ENCODE assay signal across 8 cellular contexts in genomic region chr16:66324785-66325184, GRCh38. TPM values are rescaled to one million over a fixed set of nuclear protein-coding genes. Genes with fewer than 3 reads are reported as not detected.
DNase-seq lines count a peak whose midpoint lies in the region; ATAC-seq and TF ChIP-seq lines count a peak whose summit lies in the region.

No MANE protein-coding gene starts in this region.

- no peak overlapping the region for H3K4me3 Mint-ChIP-seq in activated T-cell treated with anti-CD3 and anti-CD28 coated beads, Interleukin-2, amount 50 U/mL, for 24 hours
- H3K4me3 Mint-ChIP-seq in natural killer cell treated with Interleukin-12 subunit alpha and Interleukin-12 subunit beta and Interleukin-15 and Interleukin-18, amount 100 ng/mL, for 72 hours = no peak overlapping the region

- H3K4me3 ChIP-seq in AG04449 (ENCODE audit: low read depth, low read length) = no peak overlapping the region
- no peak overlapping the region for H3K4me3 ChIP-seq in RWPE2 (ENCODE audit: severe bottlenecking)
- H3K4me3 ChIP-seq in foreskin fibroblast (ENCODE audit: low read depth in 1 of 2, low read length in 2 of 2) = no peak overlapping the region

- no peaks in the 10 kb centered on the region for H3K9me3 Mint-ChIP-seq in activated T-cell treated with anti-CD3 and anti-CD28 coated beads, Interleukin-2, amount 50 U/mL, for 24 hours
- no peaks in the 10 kb centered on the region for H3K9me3 Mint-ChIP-seq in natural killer cell treated with Interleukin-12 subunit alpha and Interleukin-12 subunit beta and Interleukin-15 and Interleukin-18, amount 100 ng/mL, for 72 hours

- no peaks in the 10 kb centered on the region for H3K4me1 Mint-ChIP-seq in activated T-cell treated with anti-CD3 and anti-CD28 coated beads, Interleukin-2, amount 50 U/mL, for 24 hours (ENCODE audit: low read depth)
- H3K4me1 Mint-ChIP-seq in natural killer cell treated with Interleukin-12 subunit alpha and Interleukin-12 subunit beta and Interleukin-15 and Interleukin-18, amount 100 ng/mL, for 72 hours (ENCODE audit: low read depth in 2 of 2) = no peaks in the 10 kb centered on the region

- no peak overlapping the region for H3K27ac Mint-ChIP-seq in activated T-cell treated with anti-CD3 and anti-CD28 coated beads, Interleukin-2, amount 50 U/mL, for 24 hours
- H3K27ac Mint-ChIP-seq in natural killer cell treated with Interleukin-12 subunit alpha and Interleukin-12 subunit beta and Interleukin-15 and Interleukin-18, amount 100 ng/mL, for 72 hours = no peak overlapping the region

- POLR2A ChIA-PET in AG04449 (lab: Yijun Ruan, JAX) = no interaction called here

- H3K9me3 ChIP-seq in RWPE2 (ENCODE audit: severe bottlenecking) = no peaks in the 10 kb centered on the region

- H3K27me3 Mint-ChIP-seq in activated T-cell treated with anti-CD3 and anti-CD28 coated beads, Interleukin-2, amount 50 U/mL, for 24 hours = peaks cover 10% of the 10 kb centered on the region
- H3K27me3 Mint-ChIP-seq in natural killer cell treated with Interleukin-12 subunit alpha and Interleukin-12 subunit beta and Interleukin-15 and Interleukin-18, amount 100 ng/mL, for 72 hours = peaks cover 3 to 10% of the 10 kb centered on the region in 2 donors

- no peaks in the 10 kb centered on the region for H3K36me3 Mint-ChIP-seq in activated T-cell treated with anti-CD3 and anti-CD28 coated beads, Interleukin-2, amount 50 U/mL, for 24 hours (ENCODE audit: low read depth)
- no peaks in the 10 kb centered on the region for H3K36me3 Mint-ChIP-seq in natural killer cell treated with Interleukin-12 subunit alpha and Interleukin-12 subunit beta and Interleukin-15 and Interleukin-18, amount 100 ng/mL, for 72 hours

- no peak overlapping the region for H3K27ac ChIP-seq in RWPE2 (ENCODE audit: poor library complexity, severe bottlenecking)

- DNase-seq in AG04449 (ENCODE audit: low read depth, low spot score) (no peak), HCEC 1CT (peak; percentile 10), RWPE2 (ENCODE audit: low spot score) (no peak), hippocampal formation (lab: John Stamatoyannopoulos, UW) (peak; percentile 23 to 63), foreskin fibroblast (no peak)
- no peak for DNase-seq in activated CD8-positive, alpha-beta memory T cell treated with anti-CD3 and anti-CD28 coated beads for 24 hours
- DNase-seq in activated T-cell treated with anti-CD3 and anti-CD28 coated beads, Interleukin-2, amount 50 U/mL, for 24 hours = no peak
- DNase-seq in natural killer cell treated with Interleukin-12 subunit alpha and Interleukin-12 subunit beta and Interleukin-15 and Interleukin-18, amount 100 ng/mL, for 72 hours (ENCODE audit: low spot score) = no peak

- no peaks in the 10 kb centered on the region for H3K36me3 ChIP-seq in RWPE2 (ENCODE audit: low read depth)

- peak; percentile 79 for ATAC-seq in RWPE2 (ENCODE audit: low read depth)
- ATAC-seq in natural killer cell treated with Interleukin-12 subunit alpha and Interleukin-12 subunit beta and Interleukin-15 and Interleukin-18, amount 100 ng/mL, for 72 hours = no peak

- H3K4me1 ChIP-seq in RWPE2 (ENCODE audit: insufficient read depth, poor library complexity, severe bottlenecking) = no peaks in the 10 kb centered on the region

- peak; percentile 11 for TF ChIP-seq CTCF in AG04449 (IDR thresholded peaks at IDR 0.05; ENCODE audit: insufficient read depth, low read length, missing control alignments)
- TF ChIP-seq CTCF in RWPE2 (IDR thresholded peaks at IDR 0.05; ENCODE audit: poor library complexity, severe bottlenecking) = peak; percentile 51
- no peak for TF ChIP-seq CTCF in foreskin fibroblast (IDR thresholded peaks at IDR 0.05; ENCODE audit: low read depth, low read length)

- H3K27me3 ChIP-seq in RWPE2 (ENCODE audit: insufficient read depth, poor library complexity, severe bottlenecking) = no peaks in the 10 kb centered on the region

- CTCF ChIA-PET in AG04449 (lab: Yijun Ruan, JAX) = interaction anchor here (3.2 to 5.0 kb wide), 2 partner anchors 11 to 19 kb away, joined by 10 to 30 read pairs; no protein-coding TSS in a partner anchor

RNA-seq across cellular contexts. Expression of gene CDH5, which starts 41.7 kb away (rescaled TPM):
- total RNA-seq in natural killer cell treated with Interleukin-12 subunit alpha and Interleukin-12 subunit beta and Interleukin-15 and Interleukin-18, amount 100 ng/mL, for 72 hours = not detected

Comparison
In these comparisons a context has a peak if more than half of its experiments do, and no peak if none do; other contexts are left out.
1. DNase-seq: peak in HCEC 1CT (single experiment) and hippocampal formation (2 of 2); none in AG04449 (single experiment), RWPE2 (single experiment), activated CD8-positive, alpha-beta memory T cell treated with anti-CD3 and anti-CD28 coated beads for 24 hours (single experiment), activated T-cell treated with anti-CD3 and anti-CD28 coated beads, Interleukin-2, amount 50 U/mL, for 24 hours (single experiment), natural killer cell treated with Interleukin-12 subunit alpha and Interleukin-12 subunit beta and Interleukin-15 and Interleukin-18, amount 100 ng/mL, for 72 hours (single experiment) and foreskin fibroblast (0 of 2).